In genomic region chr18:74509856-74510769, GRCh38 we compare ENCODE assay signal across 1 cellular context.
TF ChIP-seq lines count a peak whose summit lies in the region.

No MANE protein-coding gene starts in this region.

TF ChIP-seq in GM23338, 12 proteins besides CTCF, POLR2A, EP300 and RAD21 (continued from another document):
- no peak for TF ChIP-seq ZNF462 (CRISPR knock-in tag; IDR thresholded peaks at IDR 0.05)
- TF ChIP-seq ZNF114 (CRISPR knock-in tag; IDR thresholded peaks at IDR 0.05) = no peak
- no peak for TF ChIP-seq NANOG (IDR thresholded peaks at IDR 0.05; ENCODE audit: borderline replicate concordance)
- no peak for TF ChIP-seq EZH2 (IDR thresholded peaks at IDR 0.05; ENCODE audit: low read depth, unreplicated experiment)
- no peak for TF ChIP-seq JUNB (IDR thresholded peaks at IDR 0.05; ENCODE audit: unreplicated experiment)
- no peak for TF ChIP-seq ETS1 (IDR thresholded peaks at IDR 0.05)
- TF ChIP-seq EZH2phosphoT487 (IDR thresholded peaks at IDR 0.05; ENCODE audit: unreplicated experiment) = no peak
- TF ChIP-seq STAT1 (IDR thresholded peaks at IDR 0.05; ENCODE audit: unreplicated experiment) = no peak
- no peak for TF ChIP-seq POLR2AphosphoS5 (IDR thresholded peaks at IDR 0.05; ENCODE audit: low read depth)
- no peak for TF ChIP-seq REST (IDR thresholded peaks at IDR 0.05; ENCODE audit: unreplicated experiment)
- no peak for TF ChIP-seq ZNF331 (CRISPR knock-in tag; IDR thresholded peaks at IDR 0.05; ENCODE audit: low read depth)
